Comparison of ENCODE assay signal across 1 cellular context in the genomic region with DNA sequence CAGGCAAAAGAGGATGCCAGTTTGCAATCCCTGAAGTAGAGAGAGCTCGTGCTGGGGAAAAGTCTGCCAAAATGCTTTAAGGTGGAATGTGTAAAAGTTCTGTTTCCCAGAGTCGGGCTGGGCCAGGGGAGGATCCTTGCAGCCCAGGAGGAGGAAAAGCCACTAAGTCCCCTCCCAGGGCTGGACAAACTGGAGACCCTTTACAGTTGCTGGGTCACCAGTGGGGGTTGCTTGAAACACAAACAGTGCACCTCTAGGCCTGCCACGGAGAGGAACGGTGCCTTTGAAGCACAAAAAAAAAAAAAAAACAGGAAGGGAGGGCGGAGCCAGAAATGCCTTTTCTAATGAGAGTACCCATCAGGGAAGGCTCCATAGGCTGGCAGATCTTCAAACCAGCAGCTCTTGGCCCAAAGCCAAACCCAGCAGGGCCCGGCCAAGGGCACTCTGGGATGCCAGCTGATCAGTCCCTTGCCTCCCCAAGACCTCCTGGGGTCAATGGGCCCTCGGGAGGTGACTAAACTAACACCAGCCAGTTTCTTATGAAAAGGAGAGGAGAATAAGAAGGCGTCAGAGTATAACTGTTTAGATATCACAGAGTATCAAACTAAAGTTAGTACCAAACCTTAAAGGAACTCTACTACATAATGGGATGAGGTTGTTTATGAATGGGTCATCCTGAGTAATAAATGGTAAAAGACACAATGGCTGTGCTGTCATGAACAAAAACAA.
TF ChIP-seq lines count a peak whose summit lies in the region.

No MANE protein-coding gene starts in this region.

TF ChIP-seq in K562, 482 proteins besides CTCF, POLR2A, EP300 and RAD21 (continued from another document and continues in another):
- TF ChIP-seq MGA (IDR thresholded peaks at IDR 0.05): no peak; the same call in 1 of the 2 replicates
- peak; percentile 19; the same call in 1 of the 2 replicates for TF ChIP-seq POLR2H (tag; IDR thresholded peaks at IDR 0.05; ENCODE audit: low read depth)
- no peak for TF ChIP-seq HOMEZ (CRISPR knock-in tag; IDR thresholded peaks at IDR 0.05)
- TF ChIP-seq MAZ (CRISPR knock-in tag; conservative IDR thresholded peaks at IDR 0.05 in 1 of 2, IDR thresholded peaks at IDR 0.05 in 1 of 2): peak in 1 of 2 experiments; percentile 54; a peak in 1 of 4 replicates
- peak; percentile 27 for TF ChIP-seq SMARCE1 (IDR thresholded peaks at IDR 0.05)
- TF ChIP-seq BRD9 (IDR thresholded peaks at IDR 0.05; ENCODE audit: low read depth, partially characterized antibody): peak; percentile 76
- 0 out of 4 replicates have a peak, but pooled peaks of 1 of the 2 experiments have one; percentile 19 for TF ChIP-seq ZMIZ1 (IDR thresholded peaks at IDR 0.05; ENCODE audit: low read depth in 2 of 2, low read length in 2 of 2)
- TF ChIP-seq ELF1 (tag; IDR thresholded peaks at IDR 0.05): peak; percentile 25; the same call in 1 of the 2 replicates
- TF ChIP-seq ARNT (IDR thresholded peaks at IDR 0.05): 0 out of 4 replicates have a peak, but pooled peaks of 1 of the 2 experiments have one; percentile 25
- no peak for TF ChIP-seq ASH1L (IDR thresholded peaks at IDR 0.05; ENCODE audit: borderline replicate concordance, low read depth, partially characterized antibody)
- TF ChIP-seq CTBP1 (IDR thresholded peaks at IDR 0.05; ENCODE audit: borderline replicate concordance): peak; percentile 41; the same call in 1 of the 2 replicates
- TF ChIP-seq NR2F6 (CRISPR knock-in tag; IDR thresholded peaks at IDR 0.05): no peak
- TF ChIP-seq ID3 (CRISPR knock-in tag; IDR thresholded peaks at IDR 0.05): no peak
- TF ChIP-seq ID3 (tag; IDR thresholded peaks at IDR 0.05): 0 out of 2 replicates have a peak, but pooled peaks have one; percentile 35
- TF ChIP-seq TAF1 (IDR thresholded peaks at IDR 0.05; ENCODE audit: control insufficient read depth, extremely low read depth, insufficient read depth, low read length, severe bottlenecking): peak; percentile 53
- TF ChIP-seq NFIC (IDR thresholded peaks at IDR 0.05): peak; percentile 98
- TF ChIP-seq ETV5 (CRISPR knock-in tag; IDR thresholded peaks at IDR 0.05; ENCODE audit: low read depth): no peak
- TF ChIP-seq RFX1 (IDR thresholded peaks at IDR 0.05): no peak; the same call in 1 of the 2 replicates
- peak; percentile 73; the same call in 1 of the 2 replicates for TF ChIP-seq ZBTB2 (IDR thresholded peaks at IDR 0.05)
- TF ChIP-seq SMAD4 (CRISPR knock-in tag; conservative IDR thresholded peaks at IDR 0.05): peak; percentile 54; the same call in 1 of the 2 replicates
- TF ChIP-seq STAG1 (CRISPR knock-in tag; IDR thresholded peaks at IDR 0.05; ENCODE audit: borderline replicate concordance): no peak
- no peak for TF ChIP-seq ADNP (tag; IDR thresholded peaks at IDR 0.05)
- no peak for TF ChIP-seq PTTG1 (tag; IDR thresholded peaks at IDR 0.05; ENCODE audit: low read depth)
- TF ChIP-seq ETV6 (IDR thresholded peaks at IDR 0.05; ENCODE audit: borderline replicate concordance in 1 of 2, low read depth in 2 of 2, low read length in 1 of 2): no peak
- TF ChIP-seq ETV6 (CRISPR knock-in tag; IDR thresholded peaks at IDR 0.05; ENCODE audit: borderline replicate concordance): no peak
- TF ChIP-seq, protein P1, sequence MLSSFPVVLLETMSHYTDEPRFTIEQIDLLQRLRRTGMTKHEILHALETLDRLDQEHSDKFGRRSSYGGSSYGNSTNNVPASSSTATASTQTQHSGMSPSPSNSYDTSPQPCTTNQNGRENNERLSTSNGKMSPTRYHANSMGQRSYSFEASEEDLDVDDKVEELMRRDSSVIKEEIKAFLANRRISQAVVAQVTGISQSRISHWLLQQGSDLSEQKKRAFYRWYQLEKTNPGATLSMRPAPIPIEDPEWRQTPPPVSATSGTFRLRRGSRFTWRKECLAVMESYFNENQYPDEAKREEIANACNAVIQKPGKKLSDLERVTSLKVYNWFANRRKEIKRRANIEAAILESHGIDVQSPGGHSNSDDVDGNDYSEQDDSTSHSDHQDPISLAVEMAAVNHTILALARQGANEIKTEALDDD (IDR thresholded peaks at IDR 0.05): peak; percentile 33; the same call in 1 of the 2 replicates
- 0 out of 2 replicates have a peak, but pooled peaks have one; percentile 17 for TF ChIP-seq EHMT2 (IDR thresholded peaks at IDR 0.05)
- peak in 1 of 2 experiments; percentile 34; a peak in 1 of 4 replicates for TF ChIP-seq FOXA3 (CRISPR knock-in tag; conservative IDR thresholded peaks at IDR 0.05 in 1 of 2, IDR thresholded peaks at IDR 0.05 in 1 of 2)
- no peak for TF ChIP-seq JUND (IDR thresholded peaks at IDR 0.05; ENCODE audit: borderline replicate concordance, low read depth, low read length)
- peak; percentile 34; the same call in 1 of the 3 replicates for TF ChIP-seq JUND (tag; IDR thresholded peaks at IDR 0.05; ENCODE audit: borderline replicate concordance, low read depth, low read length)
- 0 out of 2 replicates have a peak, but pooled peaks have one; percentile 22 for TF ChIP-seq L3MBTL2 (IDR thresholded peaks at IDR 0.05)
- peak; percentile 71 for TF ChIP-seq TCF7 (IDR thresholded peaks at IDR 0.05; ENCODE audit: borderline replicate concordance)
